Comparison of ENCODE assay signal across 9 cellular contexts in the genomic region with DNA sequence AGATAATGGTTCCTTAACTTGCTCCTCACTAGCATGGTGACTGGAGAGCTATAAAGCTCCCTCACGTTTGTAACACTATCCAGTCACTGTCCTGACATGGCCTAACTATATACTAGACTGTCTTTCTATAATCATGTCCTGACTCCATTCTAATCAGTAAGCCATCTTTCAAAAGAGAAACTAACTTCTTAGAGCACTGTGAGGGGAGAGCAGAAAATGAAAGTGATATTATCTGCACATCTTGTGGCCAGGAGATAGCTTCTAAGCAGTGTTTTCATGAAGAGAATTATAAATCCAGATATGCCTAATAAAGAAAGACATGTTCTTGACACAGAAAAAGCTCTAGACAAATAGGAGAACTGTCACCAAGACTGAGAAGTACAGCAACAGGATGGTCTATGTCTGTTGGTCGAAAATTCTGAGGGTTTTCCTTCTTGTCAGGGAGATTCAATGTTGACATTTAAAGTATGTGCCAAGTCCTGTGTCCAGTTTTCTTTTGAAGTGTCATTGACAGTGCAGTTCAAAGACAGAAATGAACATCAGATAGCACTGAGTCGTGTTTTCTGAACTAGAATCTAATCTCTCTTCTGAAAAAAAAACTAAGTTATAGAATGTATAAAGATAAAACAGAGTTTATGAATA.
A peak's percentile ranks its signal among the peaks of the same experiment; 100 is the strongest.
DNase-seq lines count a peak whose midpoint lies in the region; ATAC-seq lines count a peak whose summit lies in the region.
"Had no signal": no experiment of that assay in that cellular context is flagged by ENCODE, and none has a peak within 500 bp of the region (broad histone marks: within the 10 kb centered on the region; RNA-seq: fewer than 3 reads in every experiment).

No MANE protein-coding gene starts in this region.

- H3K27me3 Mint-ChIP-seq in activated CD8-positive, alpha-beta memory T cell treated with anti-CD3 and anti-CD28 coated beads, Interleukin-2, amount 10 ng/mL, durations not matched to agents 7 days and 5 days = no peaks in the 10 kb centered on the region

- DNase-seq in activated CD8-positive, alpha-beta memory T cell treated with anti-CD3 and anti-CD28 coated beads, Interleukin-2, amount 10 ng/mL, durations not matched to agents 7 days and 5 days = no peak
- DNase-seq in activated CD8-positive, alpha-beta memory T cell treated with anti-CD3 and anti-CD28 coated beads for 24 hours = no peak
- DNase-seq in stimulated activated naive CD8-positive, alpha-beta T cell treated with anti-CD3 and anti-CD28 coated beads, Interleukin-15, Interleukin-2, amounts not matched to agents 100 U/mL and 50 U/mL, for 24 hours = no peak
- DNase-seq in KG1 (lab: John Stamatoyannopoulos, UW) = no peak
- DNase-seq in NCI-H1092 (lab: John Stamatoyannopoulos, UW) = no peak
- DNase-seq in DMS 273 (lab: John Stamatoyannopoulos, UW; ENCODE audit: unreplicated experiment) = no peak
- DNase-seq: cortex of kidney had no signal

- peaks cover 3% of the 10 kb centered on the region for H3K9me3 ChIP-seq in KOPT-K1 (ENCODE audit: insufficient read depth, low read length, poor library complexity, severe bottlenecking)

- H3K36me3 Mint-ChIP-seq in activated CD8-positive, alpha-beta memory T cell treated with anti-CD3 and anti-CD28 coated beads, Interleukin-2, amount 10 ng/mL, durations not matched to agents 7 days and 5 days = peaks cover 5% of the 10 kb centered on the region

- CTCF ChIA-PET in activated CD8-positive, alpha-beta memory T cell treated with anti-CD3 and anti-CD28 coated beads, Interleukin-2, amount 10 ng/mL, durations not matched to agents 7 days and 5 days (lab: Charles Lee) = no interaction called here

- peaks cover 2% of the 10 kb centered on the region for H3K9me3 Mint-ChIP-seq in activated CD8-positive, alpha-beta memory T cell treated with anti-CD3 and anti-CD28 coated beads, Interleukin-2, amount 10 ng/mL, durations not matched to agents 7 days and 5 days (ENCODE audit: low read depth)

- peak overlapping the region; percentile 77 for H3K27ac Mint-ChIP-seq in activated CD8-positive, alpha-beta memory T cell treated with anti-CD3 and anti-CD28 coated beads, Interleukin-2, amount 10 ng/mL, durations not matched to agents 7 days and 5 days

- peak; percentile 96 for ATAC-seq in activated CD8-positive, alpha-beta memory T cell treated with anti-CD3 and anti-CD28 coated beads, Interleukin-2, amount 10 ng/mL, durations not matched to agents 7 days and 5 days
- ATAC-seq in HG02642 (IDR thresholded peaks at IDR 0.05; ENCODE audit: poor library complexity, unreplicated experiment) = peak; percentile 100
- ATAC-seq in stimulated activated naive CD8-positive, alpha-beta T cell treated with anti-CD3 and anti-CD28 coated beads, Interleukin-15, Interleukin-2, amounts not matched to agents 100 U/mL and 50 U/mL, for 24 hours = peak; percentile 65

- peak overlapping the region; percentile 60 for H3K27ac ChIP-seq in KOPT-K1 (ENCODE audit: low read depth, low read length, poor library complexity, severe bottlenecking)

- H3K4me3 Mint-ChIP-seq in activated CD8-positive, alpha-beta memory T cell treated with anti-CD3 and anti-CD28 coated beads, Interleukin-2, amount 10 ng/mL, durations not matched to agents 7 days and 5 days = peak overlapping the region; percentile 49

- H3K36me3 ChIP-seq in KOPT-K1 (ENCODE audit: insufficient read depth, low read length) = no peaks in the 10 kb centered on the region

- H3K4me1 Mint-ChIP-seq in activated CD8-positive, alpha-beta memory T cell treated with anti-CD3 and anti-CD28 coated beads, Interleukin-2, amount 10 ng/mL, durations not matched to agents 7 days and 5 days = peaks cover 22% of the 10 kb centered on the region
